ENCODE assay signal across 24 cellular contexts in the genomic region with DNA sequence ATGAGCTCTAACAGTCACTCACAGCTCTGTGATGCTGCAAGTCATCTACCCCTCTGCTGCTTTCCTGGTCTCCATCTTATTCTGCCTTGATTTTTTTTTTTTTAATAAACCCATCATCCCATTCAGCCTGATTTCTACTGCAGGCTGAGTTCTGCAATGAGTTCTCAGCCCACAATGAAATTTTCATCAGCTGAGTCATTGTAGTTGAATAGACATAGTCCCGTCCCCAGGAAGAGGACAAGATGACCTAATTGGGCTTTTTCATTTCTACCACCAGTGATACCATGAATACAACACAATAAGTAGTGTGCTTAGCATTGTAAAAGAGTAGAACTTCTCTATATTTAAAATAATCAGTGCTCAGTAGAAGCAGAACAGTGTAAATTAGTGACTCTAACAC. TPM values are rescaled to one million over a fixed set of nuclear protein-coding genes. Genes with fewer than 3 reads are reported as not detected.
DNase-seq lines count a peak whose midpoint lies in the region; ATAC-seq and TF ChIP-seq lines count a peak whose summit lies in the region.
"Had no signal": no experiment of that assay in that cellular context is flagged by ENCODE, and none has a peak within 500 bp of the region (broad histone marks: within the 10 kb centered on the region; RNA-seq: fewer than 3 reads in every experiment).

No MANE protein-coding gene starts in this region.

- H3K9me2 ChIP-seq in SK-N-SH, result no peaks in the 10 kb centered on the region

- no peak for TF ChIP-seq EP300 in SK-N-SH (IDR thresholded peaks at IDR 0.05; ENCODE audit: borderline replicate concordance in 1 of 2, low read depth in 1 of 2, low read length in 1 of 2)

- H3K27me3 ChIP-seq in breast epithelium (no peaks in the 10 kb centered on the region), ascending aorta (no peaks in the 10 kb centered on the region), SK-N-SH (ENCODE audit: insufficient read depth) (no peaks in the 10 kb centered on the region)
- H3K27me3 ChIP-seq: hepatocyte, neural progenitor cell had no signal

- H3K27ac ChIP-seq in breast epithelium (no peak overlapping the region), ascending aorta (no peak overlapping the region), SK-N-SH (ENCODE audit: low read depth in 2 of 2, low read length in 1 of 2) (no peak overlapping the region)
- H3K27ac ChIP-seq: hepatocyte, neural progenitor cell had no signal

- H3K36me3 ChIP-seq in breast epithelium (no peaks in the 10 kb centered on the region), ascending aorta (no peaks in the 10 kb centered on the region), SK-N-SH (replicated peaks in 1 of 2; ENCODE audit: control insufficient read depth in 1 of 2, insufficient read depth in 2 of 2, low read length in 1 of 2) (no peaks in the 10 kb centered on the region)
- H3K36me3 ChIP-seq: neural progenitor cell had no signal

- 6% methylated on average over 1 of the region's 1 CpG for WGBS in SK-N-SH (ENCODE audit: low lambda C conversion rate)

- H3K36me3 Mint-ChIP-seq in MCF 10A (ENCODE audit: insufficient read depth, unreplicated experiment), result no peaks in the 10 kb centered on the region
- H3K36me3 Mint-ChIP-seq: CD14-positive monocyte, type B pancreatic cell had no signal

- no peak overlapping the region for H3K4me3 ChIP-seq in breast epithelium
- H3K4me3 ChIP-seq in ascending aorta, result no peak overlapping the region
- H3K4me3 ChIP-seq in SK-N-SH (ENCODE audit: low read depth in 2 of 2, low read length in 1 of 2), result no peak overlapping the region
- H3K4me3 ChIP-seq: hepatocyte, neural progenitor cell had no signal

- H3K27me3 Mint-ChIP-seq in MCF 10A (ENCODE audit: insufficient read depth, unreplicated experiment), result no peaks in the 10 kb centered on the region
- H3K27me3 Mint-ChIP-seq: dendritic cell treated with granulocyte-macrophage colony-stimulating factor and Interleukin-4, amounts not matched to agents 40 ng/mL and 50 ng/mL, for 4 days; type B pancreatic cell had no signal

- CTCF ChIA-PET in MCF 10A (lab: Yijun Ruan, JAX) (interaction anchor here (0.9 kb wide), 1 partner anchor 133 kb away, joined by 3 read pairs; no protein-coding TSS in a partner anchor), SK-N-SH (lab: Yijun Ruan, JAX) (interaction anchor here (0.6 to 1.1 kb wide), 2 partner anchors 11 to 578 kb away, joined by 3 to 4 read pairs; no protein-coding TSS in a partner anchor)

- no peak overlapping the region for H3K9ac ChIP-seq in SK-N-SH
- H3K9ac ChIP-seq: neural progenitor cell had no signal

- no peaks in the 10 kb centered on the region for H3K9me3 ChIP-seq in breast epithelium
- no peaks in the 10 kb centered on the region for H3K9me3 ChIP-seq in ascending aorta
- H3K9me3 ChIP-seq in SK-N-SH, result no peaks in the 10 kb centered on the region

- no peak overlapping the region for H3K27ac Mint-ChIP-seq in MCF 10A (ENCODE audit: low read depth, unreplicated experiment)
- H3K27ac Mint-ChIP-seq: dendritic cell treated with granulocyte-macrophage colony-stimulating factor and Interleukin-4, amounts not matched to agents 40 ng/mL and 50 ng/mL, for 4 days; neural progenitor cell; type B pancreatic cell had no signal

- no peak for TF ChIP-seq POLR2A in breast epithelium (IDR thresholded peaks at IDR 0.05)

- no peaks in the 10 kb centered on the region for H3K79me2 ChIP-seq in SK-N-SH (ENCODE audit: insufficient read depth)
- H3K79me2 ChIP-seq: hepatocyte had no signal

- no peak overlapping the region for H3K4me3 Mint-ChIP-seq in MCF 10A (ENCODE audit: unreplicated experiment)
- H3K4me3 Mint-ChIP-seq: CD14-positive monocyte; dendritic cell treated with granulocyte-macrophage colony-stimulating factor and Interleukin-4, amounts not matched to agents 40 ng/mL and 50 ng/mL, for 4 days; neural progenitor cell; type B pancreatic cell had no signal

- H4K20me1 ChIP-seq in SK-N-SH (ENCODE audit: insufficient read depth), result no peaks in the 10 kb centered on the region

- H3F3A ChIP-seq in SK-N-SH (replicated peaks; ENCODE audit: insufficient read depth), result no peaks in the 10 kb centered on the region

- H3K4me1 Mint-ChIP-seq in MCF 10A (ENCODE audit: insufficient read depth, unreplicated experiment), result peaks cover 5% of the 10 kb centered on the region
- H3K4me1 Mint-ChIP-seq: CD14-positive monocyte, neural progenitor cell had no signal

- no TSS peak for BruUV-seq in MCF 10A (replicated peaks; lab: Mats Ljungman, UMichigan)

- TF ChIP-seq RAD21 in SK-N-SH (IDR thresholded peaks at IDR 0.05; ENCODE audit: low read length), result no peak

- POLR2A ChIA-PET in MCF 10A (lab: Yijun Ruan, JAX), result interaction anchor here (1.5 kb wide), 1 partner anchor 11 kb away, joined by 3 read pairs; no protein-coding TSS in a partner anchor
- POLR2A ChIA-PET in SK-N-SH (lab: Yijun Ruan, JAX), result no interaction called here

- no peaks in the 10 kb centered on the region for H3K9me3 Mint-ChIP-seq in MCF 10A (ENCODE audit: unreplicated experiment)

- DNase-seq in MCF 10A (ENCODE audit: unreplicated experiment) (peak; percentile 27), breast epithelium (ENCODE audit: low spot score in 2 of 2) (no peak), amniotic epithelial cell (ENCODE audit: low read depth) (peak; percentile 5), foreskin melanocyte (peak; percentile 23), ascending aorta (ENCODE audit: low spot score in 2 of 2) (no peak), SK-N-SH (no peak), NCI-H1092 treated with DMSO at 0.1 percent for 48 hours (lab: John Stamatoyannopoulos, UW) (no peak)
- DNase-seq: activated CD4-positive, CD25-positive, alpha-beta regulatory T cell treated with anti-CD3 and anti-CD28 coated beads, Interleukin-2, amount 50 U/mL, for 72 hours; DMS79 treated with DMSO at 0.1 percent for 48 hours; HCEC 1CT; kidney; NCI-H187 treated with DMSO at 0.1 percent for 48 hours; NCI-H510A; SHP77 treated with DMSO at 0.1 percent for 48 hours; stimulated activated naive CD8-positive, alpha-beta T cell treated with anti-CD3 and anti-CD28 coated beads, Interleukin-15, Interleukin-2, amounts not matched to agents 100 U/mL and 50 U/mL, for 24 hours; T-helper 2 cell had no signal

- no peak for TF ChIP-seq CTCF in MCF 10A (IDR thresholded peaks at IDR 0.05; ENCODE audit: unreplicated experiment)
- TF ChIP-seq CTCF in breast epithelium (IDR thresholded peaks at IDR 0.05), result no peak
- no peak for TF ChIP-seq CTCF in ascending aorta (IDR thresholded peaks at IDR 0.05)
- TF ChIP-seq CTCF in SK-N-SH (IDR thresholded peaks at IDR 0.05), result no peak

- no peak for ATAC-seq in HG02588 (IDR thresholded peaks at IDR 0.05; ENCODE audit: unreplicated experiment)
- ATAC-seq: HepG2; stimulated activated naive CD8-positive, alpha-beta T cell treated with anti-CD3 and anti-CD28 coated beads, Interleukin-15, Interleukin-2, amounts not matched to agents 100 U/mL and 50 U/mL, for 24 hours had no signal

- intact Hi-C loops in MCF 10A (cut with micrococcal nuclease) (no loop called here), breast epithelium (cut with DNase I; ENCODE audit: low total_unique reads) (no loop called here), ascending aorta (cut with DNase I) (no loop called here)

- no peak overlapping the region for H3K4me2 ChIP-seq in SK-N-SH
- H3K4me2 ChIP-seq: hepatocyte, neural progenitor cell had no signal

- no peak overlapping the region; the same call in 1 of the 2 replicates for H2AFZ ChIP-seq in SK-N-SH (ENCODE audit: low read depth)
- H2AFZ ChIP-seq: hepatocyte, neural progenitor cell had no signal

- H3K4me1 ChIP-seq in breast epithelium (no peaks in the 10 kb centered on the region), ascending aorta (no peaks in the 10 kb centered on the region), SK-N-SH (ENCODE audit: control insufficient read depth in 1 of 2, insufficient read depth in 2 of 2, low read depth in 1 of 2, low read length in 1 of 2) (no peaks in the 10 kb centered on the region)
- H3K4me1 ChIP-seq: neural progenitor cell had no signal

TF ChIP-seq in SK-N-SH, 30 proteins besides CTCF, POLR2A, EP300 and RAD21:
- TF ChIP-seq GABPA (IDR thresholded peaks at IDR 0.05; ENCODE audit: low read depth) (no peak), IRF3 (IDR thresholded peaks at IDR 0.05; ENCODE audit: low read depth, low read length) (no peak), TCF12 (IDR thresholded peaks at IDR 0.05) (no peak)
TF ChIP-seq in SK-N-SH: peak in this region for 0.

RNA-seq across cellular contexts. Expression of gene C3orf85, which starts 59.3 kb away (rescaled TPM):
- total RNA-seq in MCF 10A (2022), result not detected in 2 replicates
- not detected for total RNA-seq in breast epithelium
- total RNA-seq in ascending aorta, result not detected
- polyA plus RNA-seq in SK-N-SH (2012; rRNA removed), result not detected in 2 replicates
- not detected in 2 replicates for polyA plus RNA-seq in SK-N-SH (2012; cell fraction: cytosol; rRNA removed)
- not detected in 2 replicates for polyA plus RNA-seq in SK-N-SH (2012; cell fraction: nucleus; rRNA removed)
- total RNA-seq: HepG2, kidney, mononuclear cell had no signal
- polyA plus RNA-seq: CD14-positive monocyte, HepG2 had no signal

Comparison
In these comparisons a context has a peak if more than half of its experiments do, and no peak if none do; other contexts are left out.
1. DNase-seq: peak in MCF 10A (single experiment), amniotic epithelial cell (single experiment) and foreskin melanocyte (single experiment); none in breast epithelium (0 of 2), ascending aorta (0 of 2), SK-N-SH (single experiment) and NCI-H1092 treated with DMSO at 0.1 percent for 48 hours (single experiment).